ENCODE assay signal across 16 cellular contexts in genomic region chr15:69145694-69146492, GRCh38. TPM values are rescaled to one million over a fixed set of nuclear protein-coding genes. Genes with fewer than 3 reads are reported as not detected.
A peak's percentile ranks its signal among the peaks of the same experiment; 100 is the strongest.
DNase-seq lines count a peak whose midpoint lies in the region; ATAC-seq, FAIRE-seq and TF ChIP-seq lines count a peak whose summit lies in the region.
"Had no signal": no experiment of that assay in that cellular context is flagged by ENCODE, and none has a peak within 500 bp of the region (broad histone marks: within the 10 kb centered on the region; RNA-seq: fewer than 3 reads in every experiment).

No MANE protein-coding gene starts in this region.

- peaks cover 12% of the 10 kb centered on the region for H3K4me1 Mint-ChIP-seq in CD14-positive monocyte

- TF ChIP-seq POLR2A in K562 (conservative IDR thresholded peaks at IDR 0.05) = no peak

- TF ChIP-seq EP300 in K562 (IDR thresholded peaks at IDR 0.05; ENCODE audit: low read length) = no peak

- no peak overlapping the region for H3K4me2 ChIP-seq in K562 (ENCODE audit: insufficient read depth, low read length)

- no peaks in the 10 kb centered on the region for H4K20me1 ChIP-seq in K562 (replicated peaks; ENCODE audit: control insufficient read depth, insufficient read depth, low read length)

- peaks cover 3% of the 10 kb centered on the region; the same call in 1 of the 2 replicates for H3K9me3 ChIP-seq in K562 (replicated peaks; ENCODE audit: control insufficient read depth, insufficient read depth, low read depth, low read length)
- H3K9me3 ChIP-seq: ascending aorta had no signal

- peaks cover 7 to 19% (median 16%) of the 10 kb centered on the region in 3 donors for H3K27me3 Mint-ChIP-seq in CD14-positive monocyte (ENCODE audit: low read depth in 3 of 3)

- no peaks in the 10 kb centered on the region for H3K36me3 ChIP-seq in K562 (ENCODE audit: control insufficient read depth, insufficient read depth, low read length)
- H3K36me3 ChIP-seq: ascending aorta had no signal

- H3K27me3 ChIP-seq in K562 (ENCODE audit: control insufficient read depth in 2 of 2, insufficient read depth in 2 of 2, low read length in 2 of 2) = peaks cover 7% of the 10 kb centered on the region in 2 experiments; a peak in 3 of 5 replicates

- no peak for FAIRE-seq in K562 (lab: Jason Lieb, UNC)
- FAIRE-seq: endometrium had no signal

- no peak for TF ChIP-seq CTCF in K562 (IDR thresholded peaks at IDR 0.05 in 2 of 3, conservative IDR thresholded peaks at IDR 0.05 in 1 of 3; ENCODE audit: insufficient read depth in 2 of 3, low read depth in 1 of 3, low read length in 3 of 3)
- no peak for TF ChIP-seq CTCF in CD14-positive monocyte (IDR thresholded peaks at IDR 0.05)

- H2AFZ ChIP-seq in K562 (ENCODE audit: low read depth, low read length) = no peak overlapping the region

- DNase-seq in COLO829 (ENCODE audit: low spot score) (peak; percentile 18), NCI-H1694 (lab: John Stamatoyannopoulos, UW) (peak; percentile 74), K562 (ENCODE audit: extremely low read depth in 1 of 4, low spot score in 3 of 4) (no peak), midbrain (lab: John Stamatoyannopoulos, UW) (peak; percentile 52), COR-L47 (lab: John Stamatoyannopoulos, UW) (no peak), CD14-positive monocyte (ENCODE audit: low spot score) (no peak)
- DNase-seq in NK-92 treated with Interleukin-12 subunit alpha and Interleukin-12 subunit beta, amount 100 ng/mL, for 24 hours (lab: John Stamatoyannopoulos, UW) = no peak
- DNase-seq: Kasumi-1; mesendoderm; stimulated activated CD4-positive, alpha-beta T cell treated with anti-CD3 and anti-CD28 coated beads, Interleukin-2, amount 100 ng/mL, for 48 hours; stimulated activated naive CD4-positive, alpha-beta T cell had no signal

- no peak for TF ChIP-seq RAD21 in K562 (CRISPR knock-in tag; conservative IDR thresholded peaks at IDR 0.05 in 1 of 2, IDR thresholded peaks at IDR 0.05 in 1 of 2)

- WGBS in K562 (ENCODE audit: insufficient coverage, low coverage, missing lambda C conversion rate) = 0% methylated on average over 7 of the region's 7 CpGs

- CTCF ChIA-PET in K562 (lab: Yijun Ruan, JAX; ENCODE audit: low intra/inter-chr PET ratio) = no interaction called here

- no peaks in the 10 kb centered on the region for H3K4me1 ChIP-seq in K562 (replicated peaks in 1 of 2; ENCODE audit: control insufficient read depth in 2 of 2, insufficient read depth in 2 of 2, low read length in 2 of 2)
- H3K4me1 ChIP-seq: ascending aorta had no signal

- H3K9me1 ChIP-seq in K562 (ENCODE audit: control insufficient read depth, insufficient read depth, low read length) = no peaks in the 10 kb centered on the region

- H3K79me2 ChIP-seq in K562 (ENCODE audit: control insufficient read depth, insufficient read depth, low read length) = no peaks in the 10 kb centered on the region

- no TSS peak for BruUV-seq in K562 (replicated peaks; lab: Mats Ljungman, UMichigan)

- intact Hi-C loops in K562 (cut with micrococcal nuclease) = no loop called here
- intact Hi-C loops in CD14-positive monocyte (cut with micrococcal nuclease) = no loop called here

- H3K4me3 ChIP-seq in K562 = no peak overlapping the region
- H3K4me3 ChIP-seq: ascending aorta, SK-N-MC had no signal

- ATAC-seq in K562 (no peak), GM18498 (IDR thresholded peaks at IDR 0.05; ENCODE audit: unreplicated experiment) (no peak)

- H3K9me3 Mint-ChIP-seq in CD14-positive monocyte = peaks cover 0 to 4% (median 0%) of the 10 kb centered on the region in 7 donors

- in situ Hi-C loops in K562 (cut with MboI) = loop anchor here (5.0 kb wide), 1 partner anchor 744 kb away; no protein-coding TSS in a partner anchor

- no peak overlapping the region for H3K9ac ChIP-seq in K562 (ENCODE audit: insufficient read depth in 1 of 2, low read depth in 2 of 2, low read length in 2 of 2)

- H3K36me3 Mint-ChIP-seq in CD14-positive monocyte = no peaks in the 10 kb centered on the region

- H3K4me3 Mint-ChIP-seq in CD14-positive monocyte = no peak overlapping the region

- H3K27ac ChIP-seq in K562 (ENCODE audit: extremely low read depth, low read depth, low read length) = no peak overlapping the region
- H3K27ac ChIP-seq: ascending aorta, C4-2B, SK-N-MC had no signal

- POLR2A ChIA-PET in K562 (lab: Yijun Ruan, JAX) = interaction anchor here (1.7 kb wide), 1 partner anchor 12 kb away, joined by 4 read pairs; no protein-coding TSS in a partner anchor

- no peak overlapping the region for H3K27ac Mint-ChIP-seq in CD14-positive monocyte

TF ChIP-seq in K562, 482 proteins besides CTCF, POLR2A, EP300 and RAD21:
- TF ChIP-seq NFYB (IDR thresholded peaks at IDR 0.05; ENCODE audit: extremely low read depth, insufficient read length) = no peak
- TF ChIP-seq MEIS2 (IDR thresholded peaks at IDR 0.05; ENCODE audit: partially characterized antibody) = peak; percentile 11
- no peak for TF ChIP-seq PHF20 (IDR thresholded peaks at IDR 0.05; ENCODE audit: partially characterized antibody)
- TF ChIP-seq ZBTB26 (CRISPR knock-in tag; IDR thresholded peaks at IDR 0.05) = no peak
- TF ChIP-seq PRMT5 (CRISPR knock-in tag; IDR thresholded peaks at IDR 0.05) = no peak
- TF ChIP-seq PBX2 (CRISPR knock-in tag; IDR thresholded peaks at IDR 0.05; ENCODE audit: low read depth) = no peak
- peak; percentile 66 for TF ChIP-seq PBX2 (tag; conservative IDR thresholded peaks at IDR 0.05; ENCODE audit: low read depth)

RNA-seq across cellular contexts. Expression of gene GLCE, which starts 14.5 kb away (rescaled TPM):
- total RNA-seq in K562 (2011; cell fraction: chromatin; rRNA removed; ENCODE audit: low replicate concordance) = 2.8 and 8.7 TPM in 2 replicates
- 1.7 and 2.2 TPM in 2 replicates for total RNA-seq in K562 (2011; cell fraction: nucleolus; rRNA removed)
- total RNA-seq in K562 (2011; cell fraction: nucleoplasm; rRNA removed) = 4.0 and 5.0 TPM in 2 replicates
- 6.5 and 8.2 TPM in 2 replicates for total RNA-seq in K562 (2014; rRNA removed)
- total RNA-seq in K562 (2014; rRNA removed; fragmentation: Illumina TruSeq; extraction: Trizol) = 12.3 and 13.3 TPM in 2 replicates
- 10.4 and 11.3 TPM in 2 replicates for total RNA-seq in K562 (2015; rRNA removed; fragmentation: Illumina TruSeq; extraction: Trizol)
- total RNA-seq in K562 (2021) = 10.0 and 10.2 TPM in 2 replicates
- polyA plus RNA-seq in K562 (2011; rRNA removed) = 3.0 and 4.6 TPM in 2 replicates
- 2.0 and 2.9 TPM in 2 replicates for polyA plus RNA-seq in K562 (2011; cell fraction: cytosol; rRNA removed)
- 1.5 and 2.2 TPM in 2 replicates for polyA plus RNA-seq in K562 (2011; cell fraction: nucleus; rRNA removed)
- 8.0 and 34.3 TPM in 2 replicates for polyA plus RNA-seq in K562 (2012)
- polyA plus RNA-seq in K562 (2014; fragmentation: Illumina TruSeq; extraction: Trizol) = 10.9 and 11.3 TPM in 2 replicates
- 10 to 100 TPM; 10.0 to 12.0 TPM for polyA plus RNA-seq in K562 (2014; fragmentation: Nextera tagmentation; extraction: Ambion mirVana)
- 10.6 and 11.0 TPM in 2 replicates for polyA plus RNA-seq in K562 (2014; rRNA removed)
- polyA minus RNA-seq in K562 (2011; rRNA and poly(A)+ RNA removed) = 5.2 and 6.8 TPM in 2 replicates
- 1.1 and 3.0 TPM in 2 replicates for polyA minus RNA-seq in K562 (2011; cell fraction: cytosol; rRNA and poly(A)+ RNA removed)
- polyA minus RNA-seq in K562 (2011; cell fraction: nucleus; rRNA and poly(A)+ RNA removed) = 1.9 and 2.4 TPM in 2 replicates
- polyA plus RNA-seq in CD14-positive monocyte = 10 to 100 TPM; 24.0 to 24.3 TPM

Comparison
In these comparisons a context has a peak if more than half of its experiments do, and no peak if none do; other contexts are left out.
1. DNase-seq: peak in COLO829 (single experiment), NCI-H1694 (single experiment) and midbrain (single experiment); none in K562 (0 of 4), COR-L47 (single experiment), NK-92 treated with Interleukin-12 subunit alpha and Interleukin-12 subunit beta, amount 100 ng/mL, for 24 hours (single experiment) and CD14-positive monocyte (single experiment).